18 cellular contexts compared by ENCODE assay signal in the genomic region with DNA sequence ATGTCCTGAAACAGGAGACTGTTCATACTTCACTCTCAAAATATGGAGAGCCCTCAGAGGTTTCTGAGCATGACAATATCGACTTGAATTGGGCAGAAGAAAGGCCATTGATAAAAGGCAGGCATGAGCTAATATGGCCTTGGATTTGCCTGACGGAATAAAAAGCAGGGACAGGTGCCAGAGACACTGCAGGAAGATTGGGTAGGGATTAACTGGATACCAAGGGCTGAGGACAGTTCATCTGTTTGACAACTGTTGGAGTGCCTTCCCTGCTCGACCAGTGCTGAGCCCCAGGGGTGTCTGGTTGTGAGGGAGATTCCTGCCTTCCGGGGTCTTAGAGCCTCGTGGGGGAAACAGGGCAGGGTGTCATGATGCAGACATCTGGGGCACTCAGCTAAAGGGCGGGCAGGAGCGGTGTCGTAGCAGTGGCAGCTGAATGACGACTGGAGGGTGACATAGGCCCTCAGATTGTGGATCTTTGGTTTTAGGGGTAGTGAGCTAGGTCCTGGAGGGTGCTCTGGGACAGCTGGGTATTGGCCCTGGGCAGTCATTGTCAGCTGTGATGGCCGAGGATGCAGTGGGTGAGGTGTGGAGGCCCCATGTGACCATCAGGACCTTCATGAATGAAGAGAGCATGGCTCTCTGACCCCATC. TPM values are rescaled to one million over a fixed set of nuclear protein-coding genes. Genes with fewer than 3 reads are reported as not detected.
DNase-seq lines count a peak whose midpoint lies in the region; ATAC-seq and TF ChIP-seq lines count a peak whose summit lies in the region.
"Had no signal": no experiment of that assay in that cellular context is flagged by ENCODE, and none has a peak within 500 bp of the region (broad histone marks: within the 10 kb centered on the region; RNA-seq: fewer than 3 reads in every experiment).

No MANE protein-coding gene starts in this region.

- H3K36me3 ChIP-seq in cardiac muscle cell (no peaks in the 10 kb centered on the region), SU-DHL-6 (ENCODE audit: low read length) (no peaks in the 10 kb centered on the region), Karpas-422 (ENCODE audit: insufficient read depth, low read length) (no peaks in the 10 kb centered on the region)
- H3K36me3 ChIP-seq: prostate gland had no signal

- no peak overlapping the region for H3K4me3 ChIP-seq in cardiac muscle cell
- no peak overlapping the region for H3K4me3 ChIP-seq in SU-DHL-6 (ENCODE audit: insufficient read depth, low read length, poor library complexity, severe bottlenecking)
- no peak overlapping the region for H3K4me3 ChIP-seq in Karpas-422 (ENCODE audit: low read length)
- H3K4me3 ChIP-seq: prostate gland had no signal

- H3K79me2 ChIP-seq in SU-DHL-6 (ENCODE audit: insufficient read depth, low read length) (peaks cover 99% of the 10 kb centered on the region), Karpas-422 (ENCODE audit: low read length) (peaks cover 99% of the 10 kb centered on the region)

- H3F3A ChIP-seq in SU-DHL-6 (ENCODE audit: insufficient read depth): no peaks in the 10 kb centered on the region

- peak overlapping the region; percentile 5; the same call in 1 of the 2 replicates for H3K9ac ChIP-seq in SU-DHL-6 (ENCODE audit: low read length)
- no peak overlapping the region for H3K9ac ChIP-seq in Karpas-422 (ENCODE audit: low read length)

- H3K9me2 ChIP-seq in SU-DHL-6 (replicated peaks; ENCODE audit: insufficient read depth, low read length): no peaks in the 10 kb centered on the region
- H3K9me2 ChIP-seq in Karpas-422 (replicated peaks; ENCODE audit: insufficient read depth, low read length): no peaks in the 10 kb centered on the region

- no peaks in the 10 kb centered on the region for H3K9me3 Mint-ChIP-seq in endothelial cell (ENCODE audit: unreplicated experiment)
- H3K9me3 Mint-ChIP-seq in stimulated activated memory B cell treated with anti-CD40 and anti-IgM and Interleukin-4, amounts not matched to agents 10 μg/mL and 1 μg/mL and 100 μg/mL, for 72 hours: no peaks in the 10 kb centered on the region
- H3K9me3 Mint-ChIP-seq: stimulated activated naive B cell treated with anti-CD40 and anti-IgM and Interleukin-4, amounts not matched to agents 10 μg/mL and 1 μg/mL and 100 μg/mL, for 72 hours; T-helper 2 cell treated with Interferon-gamma antibody and Interleukin-4, amounts not matched to agents 5 μg/mL and 100 μg/mL, for 36 hours had no signal

- TF ChIP-seq CTCF in cardiac muscle cell (IDR thresholded peaks at IDR 0.05; ENCODE audit: low read depth, low read length) (no peak), SU-DHL-6 (IDR thresholded peaks at IDR 0.05; ENCODE audit: insufficient read depth, low read length, poor library complexity, severe bottlenecking) (no peak), endothelial cell (IDR thresholded peaks at IDR 0.05; ENCODE audit: unreplicated experiment) (no peak)

- DNase-seq in cardiac muscle cell (ENCODE audit: low read depth in 1 of 2, low spot score in 1 of 2): no peak
- no peak for DNase-seq in left ventricle myocardium superior
- DNase-seq in endothelial cell (ENCODE audit: low spot score): no peak
- DNase-seq in Karpas-422: no peak
- no peak for DNase-seq in ACHN
- DNase-seq: amygdala; dermis blood vessel endothelial cell; mammary epithelial cell; MM.1S; NCI-H345; RPMI8226; stimulated activated CD4-positive, alpha-beta T cell treated with anti-CD3 and anti-CD28 coated beads, Interleukin-2, amount 100 ng/mL, for 48 hours; stimulated activated naive B cell treated with anti-CD40 and anti-IgM and Interleukin-4, amounts not matched to agents 10 μg/mL and 1 μg/mL and 100 μg/mL, for 72 hours had no signal

- H2AFZ ChIP-seq in SU-DHL-6 (ENCODE audit: low read depth, low read length, severe bottlenecking): no peak overlapping the region
- H2AFZ ChIP-seq in Karpas-422 (ENCODE audit: low read length): no peak overlapping the region

- peaks cover 13% of the 10 kb centered on the region for H3K36me3 Mint-ChIP-seq in endothelial cell (ENCODE audit: low read depth, unreplicated experiment)
- H3K36me3 Mint-ChIP-seq in stimulated activated memory B cell treated with anti-CD40 and anti-IgM and Interleukin-4, amounts not matched to agents 10 μg/mL and 1 μg/mL and 100 μg/mL, for 72 hours: peaks cover 6% of the 10 kb centered on the region

- ATAC-seq in left ventricle myocardium superior: no peak
- no peak for ATAC-seq in stimulated activated memory B cell treated with anti-CD40 and anti-IgM and Interleukin-4, amounts not matched to agents 10 μg/mL and 1 μg/mL and 100 μg/mL, for 72 hours
- no peak for ATAC-seq in GM18502 (IDR thresholded peaks at IDR 0.05; ENCODE audit: poor library complexity, unreplicated experiment)

- peak overlapping the region; percentile 67 for H3K27ac Mint-ChIP-seq in endothelial cell (ENCODE audit: unreplicated experiment)
- H3K27ac Mint-ChIP-seq in stimulated activated memory B cell treated with anti-CD40 and anti-IgM and Interleukin-4, amounts not matched to agents 10 μg/mL and 1 μg/mL and 100 μg/mL, for 72 hours: peak overlapping the region; percentile 43

- peak overlapping the region; percentile 6 for H3K4me3 Mint-ChIP-seq in endothelial cell (ENCODE audit: unreplicated experiment)
- no peak overlapping the region for H3K4me3 Mint-ChIP-seq in stimulated activated memory B cell treated with anti-CD40 and anti-IgM and Interleukin-4, amounts not matched to agents 10 μg/mL and 1 μg/mL and 100 μg/mL, for 72 hours
- H3K4me3 Mint-ChIP-seq: T-helper 2 cell treated with Interferon-gamma antibody and Interleukin-4, amounts not matched to agents 5 μg/mL and 100 μg/mL, for 36 hours had no signal

- H3K4me1 Mint-ChIP-seq in endothelial cell (ENCODE audit: unreplicated experiment): peaks cover 18% of the 10 kb centered on the region
- H3K4me1 Mint-ChIP-seq in stimulated activated memory B cell treated with anti-CD40 and anti-IgM and Interleukin-4, amounts not matched to agents 10 μg/mL and 1 μg/mL and 100 μg/mL, for 72 hours: peaks cover 72% of the 10 kb centered on the region

- H3K4me1 ChIP-seq in cardiac muscle cell (ENCODE audit: low read depth) (peaks cover 13% of the 10 kb centered on the region), Karpas-422 (ENCODE audit: low read length) (peaks cover 41% of the 10 kb centered on the region)
- H3K4me1 ChIP-seq: prostate gland had no signal

- H3K4me2 ChIP-seq in SU-DHL-6 (ENCODE audit: low read depth, low read length, poor library complexity, severe bottlenecking) (peak overlapping the region; percentile 4), Karpas-422 (ENCODE audit: low read depth, low read length, poor library complexity, severe bottlenecking) (no peak overlapping the region)

- H3K27me3 Mint-ChIP-seq in endothelial cell (ENCODE audit: unreplicated experiment): peaks cover 1% of the 10 kb centered on the region
- H3K27me3 Mint-ChIP-seq in stimulated activated memory B cell treated with anti-CD40 and anti-IgM and Interleukin-4, amounts not matched to agents 10 μg/mL and 1 μg/mL and 100 μg/mL, for 72 hours: no peaks in the 10 kb centered on the region
- H3K27me3 Mint-ChIP-seq: stimulated activated naive B cell treated with anti-CD40 and anti-IgM and Interleukin-4, amounts not matched to agents 10 μg/mL and 1 μg/mL and 100 μg/mL, for 72 hours had no signal

- no peaks in the 10 kb centered on the region for H3K9me3 ChIP-seq in cardiac muscle cell (ENCODE audit: low read depth)
- no peaks in the 10 kb centered on the region for H3K9me3 ChIP-seq in SU-DHL-6 (ENCODE audit: insufficient read depth, low read length)
- no peaks in the 10 kb centered on the region for H3K9me3 ChIP-seq in Karpas-422 (ENCODE audit: low read length)
- H3K9me3 ChIP-seq: prostate gland had no signal

- H3K27me3 ChIP-seq in cardiac muscle cell (no peaks in the 10 kb centered on the region), SU-DHL-6 (ENCODE audit: low read length) (no peaks in the 10 kb centered on the region), Karpas-422 (ENCODE audit: low read length) (no peaks in the 10 kb centered on the region)

- in situ Hi-C loops in ACHN (cut with HindIII; ENCODE audit: low pct_ligation_motif_present, low pct_unique_long_range_greater_than_20kb, low sequenced_read_pairs): no loop called here

- peaks cover 18% of the 10 kb centered on the region; the same call in 1 of the 2 replicates for H4K20me1 ChIP-seq in SU-DHL-6 (ENCODE audit: low read depth, low read length)
- H4K20me1 ChIP-seq in Karpas-422 (ENCODE audit: insufficient read depth, low read depth, low read length): peaks cover 67% of the 10 kb centered on the region

- H3K27ac ChIP-seq in cardiac muscle cell (peak overlapping the region; percentile 51), SU-DHL-6 (ENCODE audit: low read depth, low read length) (no peak overlapping the region), Karpas-422 (ENCODE audit: low read length) (no peak overlapping the region)
- H3K27ac ChIP-seq: prostate gland had no signal

- intact Hi-C loops in left ventricle myocardium superior (cut with micrococcal nuclease): no loop called here

RNA-seq across cellular contexts. Expression of gene GATAD2A, which starts 12.3 kb away (rescaled TPM):
- 72.9 and 98.3 TPM in 2 replicates for total RNA-seq in cardiac muscle cell
- polyA plus RNA-seq in cardiac muscle cell: 32.3 and 39.4 TPM in 2 replicates
- 29.7 TPM for total RNA-seq in left ventricle myocardium superior
- total RNA-seq in endothelial cell (ENCODE audit: unreplicated experiment): 150 TPM
- 38.4 and 63.4 TPM in 2 replicates for total RNA-seq in Karpas-422 (2014; rRNA removed; shearing (Covaris generic); ENCODE audit: low replicate concordance)
